Comparison of ENCODE assay signal across 27 cellular contexts in the genomic region with DNA sequence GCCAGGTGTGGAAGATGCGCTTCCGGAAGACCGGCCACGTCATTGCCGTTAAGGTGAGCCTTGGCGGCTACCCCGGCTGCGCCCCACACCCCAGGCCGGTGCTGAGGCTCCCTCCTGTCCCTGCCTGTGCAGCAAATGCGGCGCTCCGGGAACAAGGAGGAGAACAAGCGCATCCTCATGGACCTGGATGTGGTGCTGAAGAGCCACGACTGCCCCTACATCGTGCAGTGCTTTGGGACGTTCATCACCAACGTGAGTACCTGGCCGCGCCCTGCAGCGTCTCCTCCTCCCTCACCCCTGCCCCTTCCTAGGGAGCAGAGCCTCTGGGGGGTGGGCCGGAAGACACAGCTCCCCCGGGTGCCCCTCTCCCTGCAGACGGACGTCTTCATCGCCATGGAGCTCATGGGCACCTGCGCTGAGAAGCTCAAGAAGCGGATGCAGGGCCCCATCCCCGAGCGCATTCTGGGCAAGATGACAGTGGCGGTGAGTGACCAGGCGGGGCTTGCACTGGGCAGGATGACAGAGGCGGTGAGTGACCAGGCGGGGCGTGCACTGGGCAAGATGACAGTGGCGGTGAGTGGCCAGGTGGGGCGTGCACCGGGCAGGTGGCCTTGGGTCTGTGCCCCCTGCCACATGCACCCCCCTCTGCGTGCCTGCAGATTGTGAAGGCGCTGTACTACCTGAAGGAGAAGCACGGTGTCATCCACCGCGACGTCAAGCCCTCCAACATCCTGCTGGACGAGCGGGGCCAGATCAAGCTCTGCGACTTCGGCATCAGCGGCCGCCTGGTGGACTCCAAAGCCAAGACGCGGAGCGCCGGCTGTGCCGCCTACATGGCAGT. TPM values are rescaled to one million over a fixed set of nuclear protein-coding genes. Genes with fewer than 3 reads are reported as not detected.
"Had no signal": no experiment of that assay in that cellular context is flagged by ENCODE, and none has a peak within 500 bp of the region (broad histone marks: within the 10 kb centered on the region; RNA-seq: fewer than 3 reads in every experiment).

No MANE protein-coding gene starts in this region.

- H3K27me3 ChIP-seq: testis had no signal

- H3K9me3 Mint-ChIP-seq: activated B cell treated with CpG ODN at 0.5 μM for 24 hours; activated naive CD8-positive, alpha-beta T cell treated with anti-CD3 and anti-CD28 coated beads, Interleukin-2, amount 10 ng/mL, durations not matched to agents 7 days and 5 days; activated T-cell treated with anti-CD3 and anti-CD28 coated beads, Interleukin-2, amount 50 U/mL, for 24 hours; endodermal cell; naive thymus-derived CD8-positive, alpha-beta T cell; stimulated activated naive B cell treated with anti-CD40 and anti-IgM and Interleukin-4, amounts not matched to agents 10 μg/mL and 1 μg/mL and 100 μg/mL, for 72 hours had no signal

- H3K27ac ChIP-seq: epithelial cell of prostate, gastroesophageal sphincter, heart left ventricle, sigmoid colon, testis had no signal

- H3K4me3 Mint-ChIP-seq: activated B cell treated with CpG ODN at 0.5 μM for 24 hours; activated CD4-positive, alpha-beta T cell treated with anti-CD3 and anti-CD28 coated beads for 36 hours; activated naive CD8-positive, alpha-beta T cell treated with anti-CD3 and anti-CD28 coated beads, Interleukin-2, amount 10 ng/mL, durations not matched to agents 7 days and 5 days; activated T-cell treated with anti-CD3 and anti-CD28 coated beads, Interleukin-2, amount 50 U/mL, for 24 hours; endodermal cell; naive thymus-derived CD8-positive, alpha-beta T cell; stimulated activated naive B cell treated with anti-CD40 and anti-IgM and Interleukin-4, amounts not matched to agents 10 μg/mL and 1 μg/mL and 100 μg/mL, for 72 hours; T-helper 17 cell had no signal

- ATAC-seq: activated CD4-positive, alpha-beta T cell treated with anti-CD3 and anti-CD28 coated beads for 36 hours; gastroesophageal sphincter; heart left ventricle; naive thymus-derived CD8-positive, alpha-beta T cell; stimulated activated naive B cell treated with anti-CD40 and anti-IgM and Interleukin-4, amounts not matched to agents 10 μg/mL and 1 μg/mL and 100 μg/mL, for 72 hours; T-helper 17 cell had no signal

- H3K4me2 ChIP-seq: smooth muscle cell had no signal

- H3K4me3 ChIP-seq: gastroesophageal sphincter, heart left ventricle, lung, sigmoid colon, smooth muscle cell, testis had no signal

- FAIRE-seq: keratinocyte had no signal

- H3K9me3 ChIP-seq: gastroesophageal sphincter, heart left ventricle, sigmoid colon, testis had no signal

- H3K27ac Mint-ChIP-seq: activated B cell treated with CpG ODN at 0.5 μM for 24 hours; activated CD4-positive, alpha-beta T cell treated with anti-CD3 and anti-CD28 coated beads for 36 hours; activated naive CD8-positive, alpha-beta T cell treated with anti-CD3 and anti-CD28 coated beads, Interleukin-2, amount 10 ng/mL, durations not matched to agents 7 days and 5 days; activated T-cell treated with anti-CD3 and anti-CD28 coated beads, Interleukin-2, amount 50 U/mL, for 24 hours; endodermal cell; naive thymus-derived CD8-positive, alpha-beta T cell; stimulated activated naive B cell treated with anti-CD40 and anti-IgM and Interleukin-4, amounts not matched to agents 10 μg/mL and 1 μg/mL and 100 μg/mL, for 72 hours; T-helper 17 cell had no signal

- DNase-seq: activated B cell treated with CpG ODN at 0.5 μM for 24 hours; activated CD4-positive, alpha-beta T cell treated with anti-CD3 and anti-CD28 coated beads for 36 hours; activated CD4-positive, alpha-beta T cell treated with anti-CD3 and anti-CD28 coated beads, Interleukin-2, amount 50 U/mL, for 4 hours; activated CD8-positive, alpha-beta memory T cell treated with anti-CD3 and anti-CD28 coated beads for 24 hours; activated CD8-positive, alpha-beta memory T cell treated with anti-CD3 and anti-CD28 coated beads, Interleukin-2, amount 50 U/mL, for 4 hours; activated naive CD4-positive, alpha-beta T cell treated with Interleukin-2 at 50 U/mL for 16 hours; activated naive CD8-positive, alpha-beta T cell treated with anti-CD3 and anti-CD28 coated beads, Interleukin-2, amount 10 ng/mL, durations not matched to agents 7 days and 5 days; activated T-cell treated with anti-CD3 and anti-CD28 coated beads, Interleukin-2, amount 50 U/mL, for 24 hours; amniotic stem cell; cerebellar nuclear complex; cortex of kidney; endodermal cell; naive thymus-derived CD8-positive, alpha-beta T cell; sigmoid colon; stimulated activated CD4-positive, alpha-beta T cell treated with anti-CD3 and anti-CD28 coated beads, Interleukin-2, amount 100 ng/mL, for 48 hours; stimulated activated CD8-positive, alpha-beta memory T cell treated with anti-CD3 and anti-CD28 coated beads, Interleukin-4, amount 100 ng/mL, for 48 hours; stimulated activated naive B cell treated with anti-CD40 and anti-IgM and Interleukin-4, amounts not matched to agents 10 μg/mL and 1 μg/mL and 100 μg/mL, for 72 hours; SW 1271; T-helper 17 cell; testis; trophoblast cell had no signal

RNA-seq across cellular contexts. Expression of gene TGFBR3L, which starts 4.1 kb away (rescaled TPM):
- total RNA-seq: activated B cell treated with CpG ODN at 0.5 μM for 24 hours had no signal
- polyA plus RNA-seq: sigmoid colon had no signal

RNA-seq across cellular contexts. Expression of gene CTXN1, which starts 15.4 kb away (rescaled TPM):
- total RNA-seq: activated B cell treated with CpG ODN at 0.5 μM for 24 hours; activated naive CD8-positive, alpha-beta T cell treated with anti-CD3 and anti-CD28 coated beads, Interleukin-2, amount 10 ng/mL, durations not matched to agents 7 days and 5 days; naive thymus-derived CD8-positive, alpha-beta T cell; T-helper 17 cell had no signal
- polyA plus RNA-seq: naive thymus-derived CD8-positive, alpha-beta T cell had no signal

RNA-seq across cellular contexts. Expression of gene LRRC8E, which starts 22.2 kb away (rescaled TPM):
- total RNA-seq: activated B cell treated with CpG ODN at 0.5 μM for 24 hours; activated CD4-positive, alpha-beta T cell treated with anti-CD3 and anti-CD28 coated beads for 36 hours; activated naive CD8-positive, alpha-beta T cell treated with anti-CD3 and anti-CD28 coated beads, Interleukin-2, amount 10 ng/mL, durations not matched to agents 7 days and 5 days; naive thymus-derived CD8-positive, alpha-beta T cell; sigmoid colon; T-helper 17 cell had no signal
- polyA plus RNA-seq: naive thymus-derived CD8-positive, alpha-beta T cell had no signal
